Comparison of ENCODE assay signal across 27 cellular contexts in the genomic region with DNA sequence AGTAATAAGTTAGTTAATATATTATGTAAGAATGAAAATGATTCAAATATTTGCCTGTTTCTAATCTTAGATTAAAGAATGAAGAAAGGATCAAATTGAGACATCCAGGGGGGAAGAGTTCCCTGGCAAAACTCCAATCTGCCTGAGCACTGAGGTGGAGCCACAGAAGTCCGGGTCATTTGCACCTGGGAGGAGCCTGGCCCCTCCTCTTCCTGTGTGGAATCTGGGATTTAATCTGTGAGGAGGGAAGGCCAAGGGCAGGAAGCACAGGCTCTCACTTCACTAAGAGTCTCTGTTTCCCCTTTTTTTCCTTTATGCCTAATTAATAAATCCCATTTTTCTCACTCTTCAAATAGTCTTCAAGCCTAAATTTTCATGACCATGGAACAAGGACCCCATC.
"Had no signal": no experiment of that assay in that cellular context is flagged by ENCODE, and none has a peak within 500 bp of the region (broad histone marks: within the 10 kb centered on the region; RNA-seq: fewer than 3 reads in every experiment).

No MANE protein-coding gene starts in this region.

- H3K27me3 ChIP-seq: brain microvascular endothelial cell, esophagus muscularis mucosa, foreskin keratinocyte, gastrocnemius medialis, heart left ventricle had no signal

- H3K4me3 Mint-ChIP-seq: activated CD4-positive, alpha-beta memory T cell treated with anti-CD3 and anti-CD28 coated beads, Interleukin-2, amount 10 ng/mL, durations not matched to agents 7 days and 5 days; activated CD4-positive, alpha-beta T cell treated with anti-CD3 and anti-CD28 coated beads, Interleukin-2, amount 10 ng/mL, durations not matched to agents 7 days and 5 days; activated naive CD8-positive, alpha-beta T cell; activated T-cell treated with anti-CD3 and anti-CD28 coated beads, Interleukin-2, amount 50 U/mL, for 4 hours; activated T-helper 17 cell treated with anti-CD3 and anti-CD28 coated beads, Interleukin-2, amount 50 U/mL, for 72 hours; central memory CD8-positive, alpha-beta T cell; effector memory CD8-positive, alpha-beta T cell had no signal

- H3K36me3 ChIP-seq: brain microvascular endothelial cell, esophagus muscularis mucosa, gastrocnemius medialis, heart left ventricle had no signal

- H3K27me3 Mint-ChIP-seq: activated CD4-positive, alpha-beta memory T cell treated with anti-CD3 and anti-CD28 coated beads, Interleukin-2, amount 10 ng/mL, durations not matched to agents 7 days and 5 days; activated CD4-positive, alpha-beta T cell treated with anti-CD3 and anti-CD28 coated beads, Interleukin-2, amount 10 ng/mL, durations not matched to agents 7 days and 5 days; activated naive CD8-positive, alpha-beta T cell; activated T-helper 17 cell treated with anti-CD3 and anti-CD28 coated beads, Interleukin-2, amount 50 U/mL, for 72 hours; central memory CD8-positive, alpha-beta T cell; effector memory CD8-positive, alpha-beta T cell had no signal

- ATAC-seq: activated T-cell treated with anti-CD3 and anti-CD28 coated beads, Interleukin-2, amount 50 U/mL, for 4 hours; activated T-helper 17 cell treated with anti-CD3 and anti-CD28 coated beads, Interleukin-2, amount 50 U/mL, for 72 hours; effector memory CD8-positive, alpha-beta T cell; foreskin keratinocyte; gastrocnemius medialis; heart left ventricle had no signal

- H3K4me3 ChIP-seq: esophagus muscularis mucosa, gastrocnemius medialis, heart left ventricle had no signal

- H3K27ac ChIP-seq: brain microvascular endothelial cell, esophagus muscularis mucosa, foreskin keratinocyte, gastrocnemius medialis, heart left ventricle had no signal

- H3K4me1 Mint-ChIP-seq: activated CD4-positive, alpha-beta memory T cell treated with anti-CD3 and anti-CD28 coated beads, Interleukin-2, amount 10 ng/mL, durations not matched to agents 7 days and 5 days; activated CD4-positive, alpha-beta T cell treated with anti-CD3 and anti-CD28 coated beads, Interleukin-2, amount 10 ng/mL, durations not matched to agents 7 days and 5 days; activated T-helper 17 cell treated with anti-CD3 and anti-CD28 coated beads, Interleukin-2, amount 50 U/mL, for 72 hours; central memory CD8-positive, alpha-beta T cell had no signal

- DNase-seq: activated CD4-positive, alpha-beta memory T cell treated with anti-CD3 and anti-CD28 coated beads, Interleukin-2, amount 10 ng/mL, durations not matched to agents 7 days and 5 days; activated CD4-positive, alpha-beta T cell treated with anti-CD3 and anti-CD28 coated beads for 1 hour; activated CD4-positive, alpha-beta T cell treated with anti-CD3 and anti-CD28 coated beads for 4 hours; activated CD4-positive, alpha-beta T cell treated with anti-CD3 and anti-CD28 coated beads, Interleukin-2, amount 10 ng/mL, durations not matched to agents 7 days and 5 days; activated CD4-positive, alpha-beta T cell treated with anti-CD3 and anti-CD28 coated beads, Interleukin-2, amount 50 U/mL, for 4 hours; activated effector memory CD4-positive, alpha-beta T cell treated with Interleukin-2 at 50 U/mL for 16 hours; activated gamma-delta T cell treated with Interleukin-2 at 50 U/mL for 16 hours; activated naive CD4-positive, alpha-beta T cell treated with anti-CD3 and anti-CD28 coated beads, Interleukin-2, amount 50 U/mL, for 16 hours; activated naive CD4-positive, alpha-beta T cell treated with Interleukin-2 at 50 U/mL for 16 hours; activated T-cell treated with anti-CD3 and anti-CD28 coated beads, Interleukin-2, amount 50 U/mL, for 4 hours; amniotic stem cell; anterior cingulate cortex; brain microvascular endothelial cell; cortex of kidney; dermis blood vessel endothelial cell; effector CD4-positive, alpha-beta T cell; effector memory CD8-positive, alpha-beta T cell; erythroblast; foreskin keratinocyte; gastrocnemius medialis; glutamatergic neuron; heart left ventricle; T-helper 2 cell had no signal

- H3K4me1 ChIP-seq: esophagus muscularis mucosa, foreskin keratinocyte, gastrocnemius medialis, heart left ventricle had no signal

- H3K27ac Mint-ChIP-seq: activated CD4-positive, alpha-beta memory T cell treated with anti-CD3 and anti-CD28 coated beads, Interleukin-2, amount 10 ng/mL, durations not matched to agents 7 days and 5 days; activated CD4-positive, alpha-beta T cell treated with anti-CD3 and anti-CD28 coated beads, Interleukin-2, amount 10 ng/mL, durations not matched to agents 7 days and 5 days; activated naive CD8-positive, alpha-beta T cell; activated T-helper 17 cell treated with anti-CD3 and anti-CD28 coated beads, Interleukin-2, amount 50 U/mL, for 72 hours; effector memory CD8-positive, alpha-beta T cell had no signal

- H3K9me3 ChIP-seq: esophagus muscularis mucosa, gastrocnemius medialis, heart left ventricle had no signal
